26 cellular contexts compared by ENCODE assay signal in the genomic region with DNA sequence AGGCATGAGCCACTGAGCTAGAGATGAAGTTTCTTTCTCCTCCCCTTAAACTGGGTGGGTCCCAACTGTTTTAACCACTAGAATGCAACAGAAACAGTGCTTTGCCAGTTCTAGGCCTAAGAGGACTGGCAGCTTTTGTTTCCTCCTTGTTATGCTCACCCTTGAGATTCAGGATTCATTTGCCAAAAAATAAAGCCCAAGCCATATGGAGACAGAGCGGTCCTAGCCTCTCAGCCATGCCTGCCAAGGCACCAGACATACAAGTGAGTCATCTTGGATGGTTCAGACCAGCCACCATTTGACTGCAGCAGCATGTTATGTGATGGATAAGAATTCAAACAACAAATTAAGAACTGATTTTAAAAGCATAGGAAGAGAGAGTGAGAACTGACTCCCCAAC. TPM values are rescaled to one million over a fixed set of nuclear protein-coding genes. Genes with fewer than 3 reads are reported as not detected.
A peak's percentile ranks its signal among the peaks of the same experiment; 100 is the strongest.
DNase-seq lines count a peak whose midpoint lies in the region; ATAC-seq, FAIRE-seq and TF ChIP-seq lines count a peak whose summit lies in the region.
"Had no signal": no experiment of that assay in that cellular context is flagged by ENCODE, and none has a peak within 500 bp of the region (broad histone marks: within the 10 kb centered on the region; RNA-seq: fewer than 3 reads in every experiment).

No MANE protein-coding gene starts in this region.

- no peak overlapping the region for H3K9ac ChIP-seq in GM23248
- no peak overlapping the region for H3K9ac ChIP-seq in astrocyte (ENCODE audit: low read length)

- peaks cover 17% of the 10 kb centered on the region; the same call in 1 of the 2 replicates for H3K27me3 ChIP-seq in GM23248 (replicated peaks; ENCODE audit: insufficient read depth)
- H3K27me3 ChIP-seq in astrocyte (ENCODE audit: insufficient read depth, low read length), result peaks cover 7% of the 10 kb centered on the region
- H3K27me3 ChIP-seq: SJCRH30 had no signal

- TF ChIP-seq CTCF in AG10803 (conservative IDR thresholded peaks at IDR 0.05; ENCODE audit: low read length), result no peak
- no peak for TF ChIP-seq CTCF in astrocyte (IDR thresholded peaks at IDR 0.05; ENCODE audit: insufficient read depth, low read depth, low read length)
- TF ChIP-seq CTCF in fibroblast of pulmonary artery (IDR thresholded peaks at IDR 0.05; ENCODE audit: low read length, missing control alignments), result no peak

- H3K9me3 Mint-ChIP-seq in astrocyte (ENCODE audit: unreplicated experiment), result no peaks in the 10 kb centered on the region
- H3K9me3 Mint-ChIP-seq in stimulated activated memory B cell treated with anti-CD40 and anti-IgM and Interleukin-4, amounts not matched to agents 10 μg/mL and 1 μg/mL and 100 μg/mL, for 72 hours, result no peaks in the 10 kb centered on the region
- H3K9me3 Mint-ChIP-seq: activated naive CD8-positive, alpha-beta T cell treated with anti-CD3 and anti-CD28 coated beads for 36 hours; activated T-cell treated with anti-CD3 and anti-CD28 coated beads, Interleukin-2, amount 50 U/mL, for 72 hours; CD8-positive, alpha-beta T cell; neural crest cell had no signal

- no peak overlapping the region for H2AFZ ChIP-seq in GM23248
- no peak overlapping the region for H2AFZ ChIP-seq in astrocyte (ENCODE audit: low read depth, low read length)

- no peak overlapping the region for H3K4me2 ChIP-seq in GM23248 (ENCODE audit: unreplicated experiment)
- H3K4me2 ChIP-seq in astrocyte (ENCODE audit: low read length), result no peak overlapping the region

- DNase-seq in AG10803 (ENCODE audit: low read depth) (peak; percentile 41), GM23248 (peak; percentile 54), astrocyte (ENCODE audit: low read depth) (peak; percentile 27), fibroblast of pulmonary artery (ENCODE audit: low read depth) (peak; percentile 8), SIG-M5 treated with dmso at 0.1 percent for 504 hours (lab: John Stamatoyannopoulos, UW; ENCODE audit: unreplicated experiment) (no peak)
- DNase-seq in stimulated activated CD4-positive, alpha-beta T cell treated with anti-CD3 and anti-CD28 coated beads, Interleukin-2, amount 100 ng/mL, for 48 hours, result no peak
- DNase-seq: activated CD4-positive, CD25-positive, alpha-beta regulatory T cell; activated naive CD8-positive, alpha-beta T cell treated with anti-CD3 and anti-CD28 coated beads for 36 hours; activated T-cell treated with anti-CD3 and anti-CD28 coated beads, Interleukin-2, amount 50 U/mL, for 72 hours; CD8-positive, alpha-beta T cell; effector CD8-positive, alpha-beta T cell; EL; hippocampal formation; MV-4-11; NCI-H2029 treated with DMSO at 0.1 percent for 48 hours; SJCRH30; stimulated activated CD4-positive, alpha-beta T cell treated with anti-CD3 and anti-CD28 coated beads, Interleukin-15, amount 100 ng/mL, for 24 hours; stimulated activated naive CD4-positive, alpha-beta T cell; trophoblast cell had no signal

- H3K79me2 ChIP-seq in GM23248 (ENCODE audit: insufficient read depth) (no peaks in the 10 kb centered on the region), astrocyte (ENCODE audit: insufficient read depth, low read length) (no peaks in the 10 kb centered on the region)

- no peak for FAIRE-seq in astrocyte (lab: Jason Lieb, UNC)
- FAIRE-seq: H54 had no signal

- H4K20me1 ChIP-seq in GM23248 (ENCODE audit: insufficient read depth), result no peaks in the 10 kb centered on the region
- no peaks in the 10 kb centered on the region for H4K20me1 ChIP-seq in astrocyte (ENCODE audit: insufficient read depth, low read length)

- H3K4me3 ChIP-seq in AG10803 (ENCODE audit: low read length) (no peak overlapping the region), GM23248 (no peak overlapping the region), astrocyte (ENCODE audit: insufficient read depth, low read depth, low read length) (no peak overlapping the region), fibroblast of pulmonary artery (replicated peaks; ENCODE audit: low read depth, low read length) (no peak overlapping the region)
- H3K4me3 ChIP-seq: cardiac muscle cell, SJCRH30 had no signal

- H3K9me2 ChIP-seq in GM23248 (ENCODE audit: insufficient read depth), result no peaks in the 10 kb centered on the region

- in situ Hi-C loops in GM23248 (cut with MboI), result no loop called here

- ATAC-seq in GM18873 (IDR thresholded peaks at IDR 0.05; ENCODE audit: low FRiP score, unreplicated experiment), result no peak
- ATAC-seq in stimulated activated memory B cell treated with anti-CD40 and anti-IgM and Interleukin-4, amounts not matched to agents 10 μg/mL and 1 μg/mL and 100 μg/mL, for 72 hours, result no peak
- ATAC-seq: activated T-cell treated with anti-CD3 and anti-CD28 coated beads, Interleukin-2, amount 50 U/mL, for 72 hours; CD8-positive, alpha-beta T cell had no signal

- no peak overlapping the region for H3K27ac Mint-ChIP-seq in astrocyte (ENCODE audit: unreplicated experiment)
- H3K27ac Mint-ChIP-seq in stimulated activated memory B cell treated with anti-CD40 and anti-IgM and Interleukin-4, amounts not matched to agents 10 μg/mL and 1 μg/mL and 100 μg/mL, for 72 hours, result no peak overlapping the region
- H3K27ac Mint-ChIP-seq: activated naive CD8-positive, alpha-beta T cell treated with anti-CD3 and anti-CD28 coated beads for 36 hours; activated T-cell treated with anti-CD3 and anti-CD28 coated beads, Interleukin-2, amount 50 U/mL, for 72 hours; CD8-positive, alpha-beta T cell had no signal

- no peaks in the 10 kb centered on the region for H3K4me1 Mint-ChIP-seq in astrocyte (ENCODE audit: low read depth, unreplicated experiment)
- no peaks in the 10 kb centered on the region for H3K4me1 Mint-ChIP-seq in stimulated activated memory B cell treated with anti-CD40 and anti-IgM and Interleukin-4, amounts not matched to agents 10 μg/mL and 1 μg/mL and 100 μg/mL, for 72 hours
- H3K4me1 Mint-ChIP-seq: activated naive CD8-positive, alpha-beta T cell treated with anti-CD3 and anti-CD28 coated beads for 36 hours; neural crest cell had no signal

- no peaks in the 10 kb centered on the region for H3K4me1 ChIP-seq in GM23248 (ENCODE audit: insufficient read depth)
- H3K4me1 ChIP-seq in astrocyte (ENCODE audit: insufficient read depth, low read length), result no peaks in the 10 kb centered on the region
- H3K4me1 ChIP-seq: SJCRH30 had no signal

- H3K9me3 ChIP-seq in GM23248 (ENCODE audit: low read depth) (no peaks in the 10 kb centered on the region), astrocyte (ENCODE audit: insufficient read depth, low read depth, low read length) (no peaks in the 10 kb centered on the region)
- H3K9me3 ChIP-seq: SJCRH30 had no signal

- WGBS in GM23248 (ENCODE audit: low coverage in 1 of 2, low lambda C conversion rate in 2 of 2, missing lambda C conversion rate in 2 of 2), 2 experiments, result 0 to 6% methylated on average over 1 of the region's 1 CpG

- H3K27me3 Mint-ChIP-seq in astrocyte (ENCODE audit: low read depth, unreplicated experiment), result peaks cover 19% of the 10 kb centered on the region
- H3K27me3 Mint-ChIP-seq in stimulated activated memory B cell treated with anti-CD40 and anti-IgM and Interleukin-4, amounts not matched to agents 10 μg/mL and 1 μg/mL and 100 μg/mL, for 72 hours, result peaks cover 49% of the 10 kb centered on the region

- no peaks in the 10 kb centered on the region for H3F3A ChIP-seq in GM23248 (ENCODE audit: insufficient read depth)

- no peak overlapping the region for H3K27ac ChIP-seq in GM23248
- no peak overlapping the region for H3K27ac ChIP-seq in astrocyte (ENCODE audit: low read depth, low read length)
- H3K27ac ChIP-seq: cardiac muscle cell, SJCRH30 had no signal

- no peaks in the 10 kb centered on the region for H3K36me3 ChIP-seq in GM23248 (ENCODE audit: low read depth)
- no peaks in the 10 kb centered on the region for H3K36me3 ChIP-seq in astrocyte (ENCODE audit: insufficient read depth, low read length)
- H3K36me3 ChIP-seq: cardiac muscle cell, SJCRH30 had no signal

- H3K36me3 Mint-ChIP-seq in astrocyte (ENCODE audit: low read depth, unreplicated experiment), result no peaks in the 10 kb centered on the region
- no peaks in the 10 kb centered on the region for H3K36me3 Mint-ChIP-seq in stimulated activated memory B cell treated with anti-CD40 and anti-IgM and Interleukin-4, amounts not matched to agents 10 μg/mL and 1 μg/mL and 100 μg/mL, for 72 hours
- H3K36me3 Mint-ChIP-seq: activated naive CD8-positive, alpha-beta T cell treated with anti-CD3 and anti-CD28 coated beads for 36 hours; CD8-positive, alpha-beta T cell had no signal

- H3K4me3 Mint-ChIP-seq in astrocyte (ENCODE audit: unreplicated experiment), result no peak overlapping the region
- no peak overlapping the region for H3K4me3 Mint-ChIP-seq in stimulated activated memory B cell treated with anti-CD40 and anti-IgM and Interleukin-4, amounts not matched to agents 10 μg/mL and 1 μg/mL and 100 μg/mL, for 72 hours
- H3K4me3 Mint-ChIP-seq: activated naive CD8-positive, alpha-beta T cell treated with anti-CD3 and anti-CD28 coated beads for 36 hours; activated T-cell treated with anti-CD3 and anti-CD28 coated beads, Interleukin-2, amount 50 U/mL, for 72 hours; CD8-positive, alpha-beta T cell; neural crest cell had no signal

RNA-seq across cellular contexts. Expression of a gene that starts 38.1 kb away (rescaled TPM):
- total RNA-seq in GM23248 (2014; rRNA removed; shearing (Covaris generic)), result under 0.01 TPM in 1 of 2 replicates, not detected in the other
- not detected in 2 replicates for polyA plus RNA-seq in GM23248 (2016; fragmentation: Nextera tagmentation; extraction: Ambion mirVana)
- total RNA-seq in astrocyte, result not detected in 2 replicates
- total RNA-seq: activated naive CD8-positive, alpha-beta T cell treated with anti-CD3 and anti-CD28 coated beads for 36 hours; activated T-cell treated with anti-CD3 and anti-CD28 coated beads, Interleukin-2, amount 50 U/mL, for 72 hours; CD8-positive, alpha-beta T cell; T-helper 2 cell treated with Interferon-gamma antibody and Interleukin-4, amounts not matched to agents 100 ng/mL and 5 ng/mL, for 36 hours had no signal
- polyA plus RNA-seq: AG04450 had no signal

Comparison
In these comparisons a context has a peak if more than half of its experiments do, and no peak if none do; other contexts are left out.
1. DNase-seq: peak in AG10803 (single experiment), GM23248 (single experiment), astrocyte (single experiment) and fibroblast of pulmonary artery (single experiment); none in SIG-M5 treated with dmso at 0.1 percent for 504 hours (single experiment) and stimulated activated CD4-positive, alpha-beta T cell treated with anti-CD3 and anti-CD28 coated beads, Interleukin-2, amount 100 ng/mL, for 48 hours (0 of 2).